Comparison of ENCODE assay signal across 20 cellular contexts in the genomic region with DNA sequence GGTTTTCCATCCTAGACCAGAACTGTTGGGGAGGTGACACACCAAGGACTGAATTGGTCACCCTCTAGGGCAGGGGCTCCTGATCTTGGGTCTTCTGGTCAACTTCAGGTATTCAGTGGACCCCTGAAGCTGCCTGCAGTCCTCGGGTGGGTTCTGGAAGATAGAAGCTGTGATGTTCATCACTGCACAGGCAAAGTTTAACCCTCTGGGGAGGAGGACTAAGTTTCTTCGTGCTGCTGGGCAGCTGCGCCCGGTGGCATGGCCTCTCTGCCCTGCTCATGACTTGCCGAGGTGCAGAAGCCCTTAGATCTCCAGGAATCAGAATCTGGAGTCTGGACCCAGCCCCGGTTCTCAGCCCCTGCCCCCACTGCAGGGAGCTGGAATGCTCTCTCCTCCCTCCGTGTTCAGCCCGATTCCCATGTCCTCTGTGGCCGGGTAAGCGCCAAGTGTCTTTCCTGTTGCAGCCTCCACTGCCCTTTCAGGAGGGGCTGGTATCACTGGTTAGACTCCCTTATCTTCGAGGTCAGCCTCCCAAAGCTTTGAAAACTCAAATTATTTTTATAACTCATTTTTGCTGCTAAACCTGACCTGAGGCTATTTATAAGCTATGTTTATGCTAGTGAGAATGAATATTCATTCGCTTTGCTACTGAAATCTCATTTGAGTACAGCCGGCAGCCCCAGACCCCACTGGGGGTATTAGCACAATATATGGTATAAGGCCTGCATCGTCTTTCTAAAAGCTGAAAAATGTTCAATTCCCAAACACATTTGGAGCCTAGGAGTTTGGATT. TPM values are rescaled to one million over a fixed set of nuclear protein-coding genes. Genes with fewer than 3 reads are reported as not detected.
DNase-seq lines count a peak whose midpoint lies in the region; ATAC-seq, FAIRE-seq and TF ChIP-seq lines count a peak whose summit lies in the region.
"Had no signal": no experiment of that assay in that cellular context is flagged by ENCODE, and none has a peak within 500 bp of the region (broad histone marks: within the 10 kb centered on the region; RNA-seq: fewer than 3 reads in every experiment).

No MANE protein-coding gene starts in this region.

- TF ChIP-seq CTCF in HFF-Myc (IDR thresholded peaks at IDR 0.05; ENCODE audit: low read depth, low read length, missing control alignments): no peak
- TF ChIP-seq CTCF in H1 (IDR thresholded peaks at IDR 0.05; ENCODE audit: control extremely low read depth in 1 of 3, insufficient read depth in 1 of 3, low read depth in 1 of 3, low read length in 3 of 3): no peak
- TF ChIP-seq CTCF in neural progenitor cell (IDR thresholded peaks at IDR 0.05): no peak

- H2BK5ac ChIP-seq in H1 (ENCODE audit: low read depth, low read length): no peak overlapping the region

- H3K9me3 Mint-ChIP-seq in neural progenitor cell: no peaks in the 10 kb centered on the region
- H3K9me3 Mint-ChIP-seq in activated T-helper 1 cell treated with anti-CD3 and anti-CD28 coated beads, Interleukin-12 subunit alpha, Interleukin-12 subunit beta, Interleukin-2, Interleukin-4 antibody, amounts not matched to agents 30 ng/mL and 10 ng/mL and 1 ng/mL, durations not matched to agents 14 hours and 24 hours and 36 hours: no peaks in the 10 kb centered on the region
- H3K9me3 Mint-ChIP-seq: CD4-positive, alpha-beta T cell had no signal

- H3K9ac ChIP-seq in H1 (replicated peaks in 1 of 4; ENCODE audit: extremely low read depth in 1 of 4, low read depth in 3 of 4, low read length in 3 of 4) (no peak overlapping the region), neural progenitor cell (no peak overlapping the region)
- H3K9ac ChIP-seq: GM23248 had no signal

- no peak overlapping the region for H4K91ac ChIP-seq in H1 (replicated peaks; ENCODE audit: insufficient read length, low read length)

- H3K79me2 ChIP-seq in H1 (ENCODE audit: control insufficient read depth in 1 of 2, insufficient read depth in 2 of 2, low read length in 2 of 2) (no peaks in the 10 kb centered on the region), neural progenitor cell (ENCODE audit: low read depth) (no peaks in the 10 kb centered on the region)

- no peak for TF ChIP-seq RAD21 in H1 (IDR thresholded peaks at IDR 0.05 in 1 of 2, conservative IDR thresholded peaks at IDR 0.05 in 1 of 2; ENCODE audit: low read depth in 2 of 2, low read length in 2 of 2)

- CTCF ChIA-PET in H1 (lab: Charles Lee; ENCODE audit: partially characterized antibody): interaction anchor here (0.6 to 17.5 kb wide), 18 partner anchors 8 to 303 kb away, joined by 3 to 156 read pairs (median 4); no protein-coding TSS in a partner anchor

- POLR2A ChIA-PET in H1 (lab: Charles Lee; ENCODE audit: partially characterized antibody): interaction anchor here (1.0 to 2.8 kb wide), 7 partner anchors 11 to 91 kb away, joined by 3 to 7 read pairs (median 5); no protein-coding TSS in a partner anchor

- 0 out of 4 replicates have a peak overlapping the region, but pooled peaks of 1 of the 2 experiments have one; percentile 2 for H3K4me2 ChIP-seq in H1 (ENCODE audit: insufficient read depth in 1 of 2, low read depth in 2 of 2, low read length in 2 of 2)
- no peak overlapping the region for H3K4me2 ChIP-seq in neural progenitor cell

- peaks cover 35% of the 10 kb centered on the region for H3K27me3 Mint-ChIP-seq in neural progenitor cell (ENCODE audit: insufficient read depth, low read depth)
- H3K27me3 Mint-ChIP-seq in activated T-helper 1 cell treated with anti-CD3 and anti-CD28 coated beads, Interleukin-12 subunit alpha, Interleukin-12 subunit beta, Interleukin-2, Interleukin-4 antibody, amounts not matched to agents 30 ng/mL and 10 ng/mL and 1 ng/mL, durations not matched to agents 14 hours and 24 hours and 36 hours (ENCODE audit: insufficient read depth): peaks cover 19% of the 10 kb centered on the region

- H3K4me3 ChIP-seq in HFF-Myc (replicated peaks; ENCODE audit: low read depth, low read length) (peak overlapping the region; percentile 53), H1 (ENCODE audit: extremely low read depth in 1 of 4, insufficient read depth in 2 of 4, low read depth in 3 of 4, low read length in 4 of 4) (no peak overlapping the region), neural progenitor cell (no peak overlapping the region), urinary bladder (ENCODE audit: low read depth, low read length) (peak overlapping the region; percentile 15)
- H3K4me3 ChIP-seq: GM23248 had no signal

- no peak overlapping the region for H2BK120ac ChIP-seq in H1 (replicated peaks; ENCODE audit: low read depth, low read length)

- FAIRE-seq in H1 (lab: Jason Lieb, UNC): no peak
- FAIRE-seq: GM12892, GM19239 had no signal

- TF ChIP-seq POLR2A in H1 (IDR thresholded peaks at IDR 0.05; ENCODE audit: control extremely low read depth in 1 of 2, low read depth in 2 of 2, low read length in 2 of 2): no peak

- H3K36me3 ChIP-seq in H1 (ENCODE audit: control insufficient read depth in 2 of 4, insufficient read depth in 4 of 4, low read length in 3 of 4) (no peaks in the 10 kb centered on the region), neural progenitor cell (no peaks in the 10 kb centered on the region), urinary bladder (ENCODE audit: insufficient read depth) (no peaks in the 10 kb centered on the region)

- H2AFZ ChIP-seq in H1 (ENCODE audit: low read length) (no peak overlapping the region), neural progenitor cell (replicated peaks) (no peak overlapping the region)
- H2AFZ ChIP-seq: GM23248 had no signal

- no peak overlapping the region for H4K8ac ChIP-seq in H1 (ENCODE audit: extremely low read depth, insufficient read depth, low read length)

- TF ChIP-seq EP300 in H1 (IDR thresholded peaks at IDR 0.05; ENCODE audit: borderline replicate concordance in 1 of 2, low read depth in 2 of 2, low read length in 2 of 2): no peak

- H4K20me1 ChIP-seq in H1 (replicated peaks in 1 of 2; ENCODE audit: control insufficient read depth in 1 of 2, insufficient read depth in 2 of 2, low read length in 2 of 2) (no peaks in the 10 kb centered on the region), neural progenitor cell (ENCODE audit: low read depth) (no peaks in the 10 kb centered on the region)

- H3K27ac ChIP-seq in H1 (ENCODE audit: low read depth, low read length) (no peak overlapping the region), neural progenitor cell (no peak overlapping the region), urinary bladder (ENCODE audit: low read depth) (peak overlapping the region; percentile 43)
- H3K27ac ChIP-seq: GM23248 had no signal

- H3K56ac ChIP-seq in H1 (replicated peaks; ENCODE audit: insufficient read length, low read depth, low read length): no peak overlapping the region

- no peak overlapping the region for H2AK5ac ChIP-seq in H1 (ENCODE audit: low read depth, low read length)

- intact Hi-C loops in activated T-helper 1 cell treated with anti-CD3 and anti-CD28 coated beads, Interleukin-12 subunit alpha, Interleukin-12 subunit beta, Interleukin-2, Interleukin-4 antibody, amounts not matched to agents 30 ng/mL and 10 ng/mL and 1 ng/mL, durations not matched to agents 14 hours and 24 hours and 36 hours (cut with micrococcal nuclease): no loop called here

- 0 out of 2 replicates have a peak overlapping the region, but pooled peaks have one; percentile 9 for H3K18ac ChIP-seq in H1 (ENCODE audit: extremely low read depth, low read length)

- no peaks in the 10 kb centered on the region for H3K36me3 Mint-ChIP-seq in neural progenitor cell
- H3K36me3 Mint-ChIP-seq in activated T-helper 1 cell treated with anti-CD3 and anti-CD28 coated beads, Interleukin-12 subunit alpha, Interleukin-12 subunit beta, Interleukin-2, Interleukin-4 antibody, amounts not matched to agents 30 ng/mL and 10 ng/mL and 1 ng/mL, durations not matched to agents 14 hours and 24 hours and 36 hours (ENCODE audit: low read depth): no peaks in the 10 kb centered on the region

- no peak overlapping the region for H2BK15ac ChIP-seq in H1 (ENCODE audit: low read length)

- H3K4me1 ChIP-seq in H1 (replicated peaks in 1 of 4; ENCODE audit: control insufficient read depth in 3 of 4, insufficient read depth in 4 of 4, low read length in 3 of 4) (peaks cover 2 to 22% (median 8%) of the 10 kb centered on the region in 4 experiments), neural progenitor cell (peaks cover 11% of the 10 kb centered on the region), urinary bladder (ENCODE audit: insufficient read depth) (no peaks in the 10 kb centered on the region)

- ATAC-seq in HG02759 (IDR thresholded peaks at IDR 0.05; ENCODE audit: unreplicated experiment): no peak

- H3K4me1 Mint-ChIP-seq in neural progenitor cell: peaks cover 39% of the 10 kb centered on the region
- no peaks in the 10 kb centered on the region for H3K4me1 Mint-ChIP-seq in activated T-helper 1 cell treated with anti-CD3 and anti-CD28 coated beads, Interleukin-12 subunit alpha, Interleukin-12 subunit beta, Interleukin-2, Interleukin-4 antibody, amounts not matched to agents 30 ng/mL and 10 ng/mL and 1 ng/mL, durations not matched to agents 14 hours and 24 hours and 36 hours (ENCODE audit: low read depth)

- peak overlapping the region; percentile 38 for H3K4me3 Mint-ChIP-seq in neural progenitor cell
- H3K4me3 Mint-ChIP-seq in activated T-helper 1 cell treated with anti-CD3 and anti-CD28 coated beads, Interleukin-12 subunit alpha, Interleukin-12 subunit beta, Interleukin-2, Interleukin-4 antibody, amounts not matched to agents 30 ng/mL and 10 ng/mL and 1 ng/mL, durations not matched to agents 14 hours and 24 hours and 36 hours: no peak overlapping the region
- H3K4me3 Mint-ChIP-seq: B cell; CD4-positive, alpha-beta T cell had no signal

- H3K79me1 ChIP-seq in H1 (ENCODE audit: low read depth, low read length): peaks cover 9% of the 10 kb centered on the region; the same call in 1 of the 2 replicates

- no peak overlapping the region for H3K27ac Mint-ChIP-seq in neural progenitor cell
- H3K27ac Mint-ChIP-seq in activated T-helper 1 cell treated with anti-CD3 and anti-CD28 coated beads, Interleukin-12 subunit alpha, Interleukin-12 subunit beta, Interleukin-2, Interleukin-4 antibody, amounts not matched to agents 30 ng/mL and 10 ng/mL and 1 ng/mL, durations not matched to agents 14 hours and 24 hours and 36 hours: no peak overlapping the region
- H3K27ac Mint-ChIP-seq: B cell; CD4-positive, alpha-beta T cell had no signal

- H4K5ac ChIP-seq in H1 (ENCODE audit: insufficient read length, low read depth, low read length): no peak overlapping the region

- DNase-seq in HFF-Myc (ENCODE audit: extremely low read depth, low read depth): no peak
- DNase-seq in H1 (ENCODE audit: low read depth in 1 of 2, low spot score in 2 of 2): no peak
- no peak for DNase-seq in neural progenitor cell (ENCODE audit: low spot score)
- no peak for DNase-seq in superior temporal gyrus (ENCODE audit: extremely low spot score)
- DNase-seq in activated T-helper 1 cell treated with anti-CD3 and anti-CD28 coated beads, Interleukin-12 subunit alpha, Interleukin-12 subunit beta, Interleukin-2, Interleukin-4 antibody, amounts not matched to agents 30 ng/mL and 10 ng/mL and 1 ng/mL, durations not matched to agents 14 hours and 24 hours and 36 hours (ENCODE audit: low spot score): no peak
- DNase-seq: ACHN; CD4-positive, alpha-beta T cell; DMS79 treated with DMSO at 0.1 percent for 48 hours; GDM1; GM23248; NCI-H1048; NCI-H1694 treated with DMSO at 0.1 percent for 48 hours; NCI-H446 treated with DMSO at 0.1 percent for 48 hours; NCI-H748 treated with DMSO at 0.1 percent for 48 hours had no signal

- H3K23me2 ChIP-seq in H1 (ENCODE audit: low read depth, low read length): peaks cover 8% of the 10 kb centered on the region; the same call in 1 of the 2 replicates

- no peak overlapping the region for H3K23ac ChIP-seq in H1 (ENCODE audit: insufficient read length)

- WGBS in H1 (ENCODE audit: extremely low coverage in 1 of 2, insufficient coverage in 1 of 2, insufficient read length in 1 of 2, insufficient replicate concordance in 2 of 2, low coverage in 1 of 2, low lambda C conversion rate in 2 of 2, missing lambda C conversion rate in 1 of 2), 2 experiments: 88% methylated on average over 14 of the region's 14 CpGs; no CpG with 5 or more reads in 1 of the 2 experiments
- WGBS in urinary bladder: 58% methylated on average over 14 of the region's 14 CpGs

- H3K9me3 ChIP-seq in H1 (ENCODE audit: insufficient read depth in 2 of 2, low read depth in 1 of 2, low read length in 1 of 2) (no peaks in the 10 kb centered on the region), neural progenitor cell (ENCODE audit: low read depth) (no peaks in the 10 kb centered on the region)

- no peak overlapping the region for H2BK12ac ChIP-seq in H1 (ENCODE audit: low read depth, low read length)

- H2BK20ac ChIP-seq in H1 (ENCODE audit: low read length): no peak overlapping the region

- H3K4ac ChIP-seq in H1 (replicated peaks; ENCODE audit: insufficient read length, low read depth, low read length): no peak overlapping the region

- H3K27me3 ChIP-seq in H1 (replicated peaks in 1 of 4; ENCODE audit: control insufficient read depth in 3 of 4, extremely low read depth in 1 of 4, insufficient read depth in 3 of 4, low read length in 3 of 4) (peaks cover 0 to 10% (median 7%) of the 10 kb centered on the region in 4 experiments; a peak in 5 of 7 replicates), neural progenitor cell (peaks cover 48% of the 10 kb centered on the region)

- no peak overlapping the region for H3K14ac ChIP-seq in H1 (ENCODE audit: insufficient read length)

- H3F3A ChIP-seq in neural progenitor cell (ENCODE audit: low read depth): peaks cover 6% of the 10 kb centered on the region

RNA-seq across cellular contexts. Expression of a gene that starts 1.7 kb away (rescaled TPM):
- 12.3 and 13.2 TPM in 2 replicates for total RNA-seq in H1 (2021; fragmentation: NEBNext Ultra II Directional; extraction: Animal tissue kit (Norgen Biotek cat#: 25700))
- polyA plus RNA-seq in H1 (2011; rRNA removed) (9.3 and 11.5 TPM in 2 replicates), urinary bladder (37.1 TPM)
- 6.0 TPM for polyA plus RNA-seq in H1 (2011; cell fraction: cytosol; rRNA removed)
- polyA plus RNA-seq in H1 (2011; cell fraction: nucleus; rRNA removed): 24.8 TPM
- polyA plus RNA-seq in H1 (2012, experiment 1 of 2): 8.0 to 13.0 TPM (median 12.4 TPM) in 4 replicates
- polyA plus RNA-seq in H1 (2012, experiment 2 of 2): 10.7 TPM
- 18.4 TPM for polyA plus RNA-seq in H1 (2013, experiment 1 of 2)
- polyA plus RNA-seq in H1 (2013, experiment 2 of 2): 15.1 TPM
- 3.8 and 4.1 TPM in 2 replicates for polyA minus RNA-seq in H1 (2011; rRNA and poly(A)+ RNA removed)
- polyA minus RNA-seq in H1 (2011; cell fraction: cytosol; rRNA and poly(A)+ RNA removed): 4.8 TPM
- 7.2 TPM for polyA minus RNA-seq in H1 (2011; cell fraction: nucleus; rRNA and poly(A)+ RNA removed)
- total RNA-seq in neural progenitor cell (ENCODE audit: low replicate concordance) (0.03 TPM in 1 of 2 replicates, not detected in the other), urinary bladder (12.2 TPM)
- 0.05 TPM in 2 replicates for total RNA-seq in activated T-helper 1 cell treated with anti-CD3 and anti-CD28 coated beads, Interleukin-12 subunit alpha, Interleukin-12 subunit beta, Interleukin-2, Interleukin-4 antibody, amounts not matched to agents 30 ng/mL and 10 ng/mL and 1 ng/mL, durations not matched to agents 14 hours and 24 hours and 36 hours
- total RNA-seq: GM23248, HT-29 had no signal
- polyA plus RNA-seq: GM23248 had no signal

Comparison
In these comparisons a context has a peak if more than half of its experiments do, and no peak if none do; other contexts are left out.
1. H3K4me3 ChIP-seq: peak in HFF-Myc (single experiment) and urinary bladder (single experiment); none in H1 (0 of 4) and neural progenitor cell (single experiment).
2. RNA of a gene that starts 1.7 kb away (total RNA-seq): 12.3 to 13.2 TPM in H1 and 12.2 TPM in urinary bladder (single experiment); 0.05 TPM in activated T-helper 1 cell treated with anti-CD3 and anti-CD28 coated beads, Interleukin-12 subunit alpha, Interleukin-12 subunit beta, Interleukin-2, Interleukin-4 antibody, amounts not matched to agents 30 ng/mL and 10 ng/mL and 1 ng/mL, durations not matched to agents 14 hours and 24 hours and 36 hours and 0.03 TPM in neural progenitor cell; every median in the first group is over 10 times any median in the second.